11 cellular contexts compared by ENCODE assay signal in the genomic region with DNA sequence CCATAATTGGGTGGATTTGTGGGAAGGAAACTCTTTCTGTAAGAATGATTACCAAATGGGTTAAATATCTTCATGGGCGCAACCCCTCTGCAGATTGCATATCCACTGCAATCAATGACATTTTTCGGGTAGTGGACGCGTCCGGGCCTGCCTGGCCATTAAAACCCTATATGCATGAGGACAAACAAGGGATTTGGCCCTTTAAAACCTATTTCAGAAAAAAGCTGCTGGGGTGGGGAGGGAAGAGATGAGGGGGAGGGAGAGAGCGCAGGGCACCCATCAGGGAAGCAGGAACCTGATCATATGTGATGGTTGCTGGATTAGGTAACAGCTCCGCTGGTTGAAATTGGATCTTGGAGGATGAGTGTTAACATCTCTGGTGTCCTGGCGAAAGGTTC.
A peak's percentile ranks its signal among the peaks of the same experiment; 100 is the strongest.
DNase-seq lines count a peak whose midpoint lies in the region; ATAC-seq and TF ChIP-seq lines count a peak whose summit lies in the region.
"Had no signal": no experiment of that assay in that cellular context is flagged by ENCODE, and none has a peak within 500 bp of the region (broad histone marks: within the 10 kb centered on the region; RNA-seq: fewer than 3 reads in every experiment).

No MANE protein-coding gene starts in this region.

- 54% methylated on average over 8 of the region's 8 CpGs for WGBS in esophagus muscularis mucosa
- WGBS in stomach, 5 donors: 68 to 86% (median 75%) methylated on average over 8 of the region's 8 CpGs

- peak overlapping the region in 2 of 4 donors; percentile 8 to 26 for H3K4me3 ChIP-seq in esophagus muscularis mucosa
- no peak overlapping the region for H3K4me3 ChIP-seq in stomach
- H3K4me3 ChIP-seq: tibial artery had no signal

- H3K4me3 Mint-ChIP-seq in endothelial cell (ENCODE audit: unreplicated experiment): no peak overlapping the region
- H3K4me3 Mint-ChIP-seq: activated CD4-positive, alpha-beta T cell treated with anti-CD3 and anti-CD28 coated beads, Interleukin-2, amount 10 ng/mL, durations not matched to agents 24 days and 14 days; activated naive CD8-positive, alpha-beta T cell treated with anti-CD3 and anti-CD28 coated beads, Interleukin-2, amount 50 U/mL, for 24 hours had no signal

- no peaks in the 10 kb centered on the region for H3K27me3 ChIP-seq in esophagus muscularis mucosa
- H3K27me3 ChIP-seq in stomach: no peaks in the 10 kb centered on the region
- H3K27me3 ChIP-seq: tibial artery had no signal

- peaks cover 44 to 97% (median 91%) of the 10 kb centered on the region in 4 donors for H3K4me1 ChIP-seq in esophagus muscularis mucosa
- H3K4me1 ChIP-seq in stomach: peaks cover 23 to 70% (median 49%) of the 10 kb centered on the region in 4 donors

- no peaks in the 10 kb centered on the region for H3K36me3 Mint-ChIP-seq in endothelial cell (ENCODE audit: low read depth, unreplicated experiment)

- H3K27ac ChIP-seq in esophagus muscularis mucosa (replicated peaks in 1 of 4) (peak overlapping the region; percentile 78 to 81 (median 80)), stomach (peak overlapping the region in 3 of 5 donors; percentile 36 to 81 (median 75))

- TF ChIP-seq EP300 in esophagus muscularis mucosa (IDR thresholded peaks at IDR 0.05): no peak
- no peak for TF ChIP-seq EP300 in stomach (IDR thresholded peaks at IDR 0.05)

- ATAC-seq in HG02885 (IDR thresholded peaks at IDR 0.05; ENCODE audit: poor library complexity, unreplicated experiment): no peak
- ATAC-seq in GM21526 (IDR thresholded peaks at IDR 0.05; ENCODE audit: low FRiP score, unreplicated experiment): no peak

- intact Hi-C loops in esophagus muscularis mucosa (cut with DNase I) (loop anchor here (5.0 kb wide), 2 partner anchors 226 to 284 kb away; no protein-coding TSS in a partner anchor), stomach (cut with DNase I; ENCODE audit: low total_unique reads) (no loop called here)

- H3K4me1 Mint-ChIP-seq in endothelial cell (ENCODE audit: unreplicated experiment): peaks cover 30% of the 10 kb centered on the region
- H3K4me1 Mint-ChIP-seq: activated naive CD8-positive, alpha-beta T cell treated with anti-CD3 and anti-CD28 coated beads, Interleukin-2, amount 50 U/mL, for 24 hours had no signal

- TF ChIP-seq POLR2A in esophagus muscularis mucosa (IDR thresholded peaks at IDR 0.05; ENCODE audit: low read depth) (no peak), stomach (IDR thresholded peaks at IDR 0.05) (no peak)

- H3K27ac Mint-ChIP-seq in endothelial cell (ENCODE audit: unreplicated experiment): no peak overlapping the region
- H3K27ac Mint-ChIP-seq: activated CD4-positive, alpha-beta T cell treated with anti-CD3 and anti-CD28 coated beads, Interleukin-2, amount 10 ng/mL, durations not matched to agents 24 days and 14 days; activated naive CD8-positive, alpha-beta T cell treated with anti-CD3 and anti-CD28 coated beads, Interleukin-2, amount 50 U/mL, for 24 hours had no signal

- H3K9me3 ChIP-seq in esophagus muscularis mucosa (no peaks in the 10 kb centered on the region), stomach (no peaks in the 10 kb centered on the region)
- H3K9me3 ChIP-seq: tibial artery had no signal

- H3K36me3 ChIP-seq in esophagus muscularis mucosa (peaks cover 0 to 6% (median 4%) of the 10 kb centered on the region in 4 donors), stomach (peaks cover 0 to 7% (median 6%) of the 10 kb centered on the region in 4 donors)

- DNase-seq in NCI-H128 (lab: John Stamatoyannopoulos, UW; ENCODE audit: unreplicated experiment) (peak; percentile 62), NCI-H82 (lab: John Stamatoyannopoulos, UW) (peak; percentile 89), esophagus muscularis mucosa (ENCODE audit: extremely low spot score) (no peak), stomach (no peak), endothelial cell (ENCODE audit: low spot score) (no peak), dermis blood vessel endothelial cell (no peak)

- H3K9me3 Mint-ChIP-seq in endothelial cell (ENCODE audit: unreplicated experiment): no peaks in the 10 kb centered on the region
- H3K9me3 Mint-ChIP-seq: activated CD4-positive, alpha-beta T cell treated with anti-CD3 and anti-CD28 coated beads, Interleukin-2, amount 10 ng/mL, durations not matched to agents 24 days and 14 days; activated naive CD8-positive, alpha-beta T cell treated with anti-CD3 and anti-CD28 coated beads, Interleukin-2, amount 50 U/mL, for 24 hours had no signal

- H3K27me3 Mint-ChIP-seq in endothelial cell (ENCODE audit: unreplicated experiment): peaks cover 8% of the 10 kb centered on the region
- H3K27me3 Mint-ChIP-seq: activated CD4-positive, alpha-beta T cell treated with anti-CD3 and anti-CD28 coated beads, Interleukin-2, amount 10 ng/mL, durations not matched to agents 24 days and 14 days had no signal

- TF ChIP-seq CTCF in esophagus muscularis mucosa (IDR thresholded peaks at IDR 0.05) (no peak), stomach (IDR thresholded peaks at IDR 0.05) (no peak), endothelial cell (IDR thresholded peaks at IDR 0.05; ENCODE audit: unreplicated experiment) (no peak)

Comparison
In these comparisons a context has a peak if more than half of its experiments do, and no peak if none do; other contexts are left out.
1. DNase-seq: peak in NCI-H128 (single experiment) and NCI-H82 (single experiment); none in esophagus muscularis mucosa (single experiment), stomach (single experiment), endothelial cell (single experiment) and dermis blood vessel endothelial cell (single experiment).